ENCODE assay signal across 9 cellular contexts in genomic region chr6:73388433-73388799, GRCh38. TPM values are rescaled to one million over a fixed set of nuclear protein-coding genes. Genes with fewer than 3 reads are reported as not detected.
A peak's percentile ranks its signal among the peaks of the same experiment; 100 is the strongest.
DNase-seq lines count a peak whose midpoint lies in the region; ATAC-seq and TF ChIP-seq lines count a peak whose summit lies in the region.
"Had no signal": no experiment of that assay in that cellular context is flagged by ENCODE, and none has a peak within 500 bp of the region (broad histone marks: within the 10 kb centered on the region; RNA-seq: fewer than 3 reads in every experiment).

No MANE protein-coding gene starts in this region.

- no peaks in the 10 kb centered on the region for H3K9me3 ChIP-seq in mammary epithelial cell (replicated peaks; ENCODE audit: insufficient read depth, low read length)

- DNase-seq in activated CD4-positive, alpha-beta T cell treated with anti-CD3 and anti-CD28 coated beads, Interleukin-2, amount 10 ng/mL, durations not matched to agents 7 days and 5 days = no peak
- no peak for DNase-seq in activated CD4-positive, alpha-beta T cell treated with anti-CD3 and anti-CD28 coated beads for 48 hours
- DNase-seq in mammary epithelial cell = no peak
- no peak for DNase-seq in naive B cell
- no peak for DNase-seq in central memory CD4-positive, alpha-beta T cell
- no peak for DNase-seq in islet precursor cell
- no peak for DNase-seq in activated CD4-positive, alpha-beta T cell treated with anti-CD3 and anti-CD28 coated beads, Interleukin-2, amount 50 U/mL, for 1 hour

- POLR2A ChIA-PET in activated CD4-positive, alpha-beta T cell treated with anti-CD3 and anti-CD28 coated beads, Interleukin-2, amount 10 ng/mL, durations not matched to agents 7 days and 5 days (lab: Charles Lee) = no interaction called here

- ATAC-seq in HG03378 (IDR thresholded peaks at IDR 0.05; ENCODE audit: unreplicated experiment) (peak; percentile 28), naive B cell (ENCODE audit: low read depth in 2 of 2) (peak; percentile 16 to 18)

- no peaks in the 10 kb centered on the region for H4K20me1 ChIP-seq in mammary epithelial cell (ENCODE audit: insufficient read depth, low read length)

- TF ChIP-seq CTCF in mammary epithelial cell (conservative IDR thresholded peaks at IDR 0.05 in 1 of 2, IDR thresholded peaks at IDR 0.05 in 1 of 2; ENCODE audit: extremely low read depth in 1 of 2, insufficient read depth in 1 of 2, low read depth in 1 of 2, low read length in 2 of 2) = no peak

- H3K27me3 Mint-ChIP-seq in activated CD4-positive, alpha-beta T cell treated with anti-CD3 and anti-CD28 coated beads, Interleukin-2, amount 10 ng/mL, durations not matched to agents 7 days and 5 days = no peaks in the 10 kb centered on the region
- H3K27me3 Mint-ChIP-seq in naive B cell = peaks cover 0 to 13% (median 0%) of the 10 kb centered on the region in 3 donors

- peak overlapping the region; percentile 78 for H3K4me3 Mint-ChIP-seq in activated CD4-positive, alpha-beta T cell treated with anti-CD3 and anti-CD28 coated beads, Interleukin-2, amount 10 ng/mL, durations not matched to agents 7 days and 5 days
- peak overlapping the region; percentile 82 to 93 (median 88) for H3K4me3 Mint-ChIP-seq in naive B cell

- CTCF ChIA-PET in activated CD4-positive, alpha-beta T cell treated with anti-CD3 and anti-CD28 coated beads, Interleukin-2, amount 10 ng/mL, durations not matched to agents 7 days and 5 days (lab: Charles Lee) = interaction anchor here (0.9 to 1.0 kb wide), 3 partner anchors 36 to 266 kb away, joined by 3 read pairs; no protein-coding TSS in a partner anchor
- CTCF ChIA-PET in mammary epithelial cell (lab: Charles Lee; ENCODE audit: low non-redundant PET) = interaction anchor here (0.6 to 0.8 kb wide), 4 partner anchors 22 to 808 kb away, joined by 3 to 6 read pairs (median 4); no protein-coding TSS in a partner anchor

- peaks cover 2% of the 10 kb centered on the region for H3K4me1 ChIP-seq in mammary epithelial cell (ENCODE audit: insufficient read depth, low read length)

- H3K4me2 ChIP-seq in mammary epithelial cell (ENCODE audit: insufficient read depth, low read depth, low read length) = peak overlapping the region; percentile 87

- H3K9ac ChIP-seq in mammary epithelial cell (ENCODE audit: insufficient read depth, low read length) = peak overlapping the region; percentile 37

- no peak overlapping the region for H3K27ac ChIP-seq in mammary epithelial cell (ENCODE audit: insufficient read depth, low read depth, low read length)

- peaks cover 40% of the 10 kb centered on the region for H3K4me1 Mint-ChIP-seq in activated CD4-positive, alpha-beta T cell treated with anti-CD3 and anti-CD28 coated beads, Interleukin-2, amount 10 ng/mL, durations not matched to agents 7 days and 5 days
- H3K4me1 Mint-ChIP-seq in naive B cell = peaks cover 0 to 14% (median 9%) of the 10 kb centered on the region in 3 donors

- 60% methylated on average over 4 of the region's 4 CpGs for WGBS in mammary epithelial cell (ENCODE audit: low coverage, missing lambda C conversion rate)

- no peaks in the 10 kb centered on the region for H3K9me3 Mint-ChIP-seq in activated CD4-positive, alpha-beta T cell treated with anti-CD3 and anti-CD28 coated beads, Interleukin-2, amount 10 ng/mL, durations not matched to agents 7 days and 5 days
- H3K9me3 Mint-ChIP-seq in naive B cell = no peaks in the 10 kb centered on the region

- dilution Hi-C loops in mammary epithelial cell (cut with HindIII; ENCODE audit: low sequenced_read_pairs) = no loop called here

- H3K4me3 ChIP-seq in mammary epithelial cell (replicated peaks in 1 of 3; ENCODE audit: insufficient read depth in 1 of 3, low read depth in 2 of 3, low read length in 3 of 3) = peak overlapping the region; percentile 32 to 58 (median 47)

- peak overlapping the region; percentile 86 for H3K27ac Mint-ChIP-seq in activated CD4-positive, alpha-beta T cell treated with anti-CD3 and anti-CD28 coated beads, Interleukin-2, amount 10 ng/mL, durations not matched to agents 7 days and 5 days
- peak overlapping the region in 2 of 6 donors; percentile 56 to 72 for H3K27ac Mint-ChIP-seq in naive B cell

- intact Hi-C loops in mammary epithelial cell (cut with micrococcal nuclease) = loop anchor here (1.0 to 10.0 kb wide), 5 partner anchors 61 to 976 kb away; no protein-coding TSS in a partner anchor

- no peaks in the 10 kb centered on the region for H3K27me3 ChIP-seq in mammary epithelial cell (ENCODE audit: insufficient read depth, low read length)

- in situ Hi-C loops in mammary epithelial cell (cut with MboI; ENCODE audit: low sequenced_read_pairs in 2 of 2) = no loop called here

- no peaks in the 10 kb centered on the region for H3K79me2 ChIP-seq in mammary epithelial cell (ENCODE audit: insufficient read depth, low read length)

- H3K36me3 Mint-ChIP-seq in activated CD4-positive, alpha-beta T cell treated with anti-CD3 and anti-CD28 coated beads, Interleukin-2, amount 10 ng/mL, durations not matched to agents 7 days and 5 days (ENCODE audit: low read depth) = peaks cover 3% of the 10 kb centered on the region
- no peaks in the 10 kb centered on the region for H3K36me3 Mint-ChIP-seq in naive B cell

- no TSS peak for BruUV-seq in mammary epithelial cell (replicated peaks; lab: Mats Ljungman, UMichigan)

- peak overlapping the region; percentile 90 for H2AFZ ChIP-seq in mammary epithelial cell (ENCODE audit: low read depth, low read length)

- no peaks in the 10 kb centered on the region for H3K36me3 ChIP-seq in mammary epithelial cell (ENCODE audit: insufficient read depth, low read length)

RNA-seq across cellular contexts. Expression of gene DDX43, which starts 6.2 kb away (rescaled TPM):
- total RNA-seq in activated CD4-positive, alpha-beta T cell treated with anti-CD3 and anti-CD28 coated beads, Interleukin-2, amount 10 ng/mL, durations not matched to agents 7 days and 5 days = 1 to 10 TPM; 1.7 TPM
- under 1 TPM in 1 of 2 donors, not detected in 1; 0.50 TPM for total RNA-seq in mammary epithelial cell
- polyA plus RNA-seq in mammary epithelial cell (not detected), naive B cell (ENCODE audit: low read depth in 6 of 6) (1 to 10 TPM in 2 of 6 donors, under 1 TPM in 3, not detected in 1; 0.28 to 2.2 (median 0.41) TPM)
- not detected for polyA minus RNA-seq in mammary epithelial cell
- total RNA-seq: Daoy had no signal

RNA-seq across cellular contexts. Expression of gene OOEP, which starts 18.7 kb away (rescaled TPM):
- total RNA-seq in activated CD4-positive, alpha-beta T cell treated with anti-CD3 and anti-CD28 coated beads, Interleukin-2, amount 10 ng/mL, durations not matched to agents 7 days and 5 days = 1 to 10 TPM in 1 of 2 experiments, under 1 TPM in 1; 0.57 to 1.5 TPM
- total RNA-seq in mammary epithelial cell = under 1 TPM in 1 of 2 donors, not detected in 1; 0.17 TPM
- polyA plus RNA-seq in mammary epithelial cell (not detected), naive B cell (ENCODE audit: low read depth in 6 of 6) (under 1 TPM in 1 of 6 donors, not detected in 5; 0.35 TPM)
- not detected for polyA minus RNA-seq in mammary epithelial cell
- total RNA-seq: Daoy had no signal

RNA-seq across cellular contexts. Expression of gene KHDC3L, which starts 26.0 kb away (rescaled TPM):
- total RNA-seq in activated CD4-positive, alpha-beta T cell treated with anti-CD3 and anti-CD28 coated beads, Interleukin-2, amount 10 ng/mL, durations not matched to agents 7 days and 5 days = not detected
- total RNA-seq in mammary epithelial cell = not detected
- polyA plus RNA-seq in mammary epithelial cell (not detected), naive B cell (ENCODE audit: low read depth in 6 of 6) (not detected)
- not detected for polyA minus RNA-seq in mammary epithelial cell
- total RNA-seq: Daoy had no signal

RNA-seq across cellular contexts. Expression of gene DPPA5, which starts 34.3 kb away (rescaled TPM):
- total RNA-seq in activated CD4-positive, alpha-beta T cell treated with anti-CD3 and anti-CD28 coated beads, Interleukin-2, amount 10 ng/mL, durations not matched to agents 7 days and 5 days = not detected
- total RNA-seq in mammary epithelial cell = not detected
- polyA plus RNA-seq in mammary epithelial cell (not detected), naive B cell (ENCODE audit: low read depth in 6 of 6) (not detected)
- polyA minus RNA-seq in mammary epithelial cell = not detected
- total RNA-seq: Daoy had no signal
